20 cellular contexts compared by ENCODE assay signal in genomic region chr18:71707985-71708500, GRCh38.
"Had no signal": no experiment of that assay in that cellular context is flagged by ENCODE, and none has a peak within 500 bp of the region (broad histone marks: within the 10 kb centered on the region; RNA-seq: fewer than 3 reads in every experiment).

No MANE protein-coding gene starts in this region.

- H3K4me1 Mint-ChIP-seq: activated CD4-positive, alpha-beta T cell treated with anti-CD3 and anti-CD28 coated beads, Interleukin-2, amount 10 ng/mL, durations not matched to agents 24 days and 14 days; activated naive CD4-positive, alpha-beta T cell treated with anti-CD3 and anti-CD28 coated beads, Interleukin-2, amount 10 ng/mL, durations not matched to agents 7 days and 5 days; activated naive CD8-positive, alpha-beta T cell treated with anti-CD3 and anti-CD28 coated beads, Interleukin-2, amount 50 U/mL, for 24 hours; natural killer cell; stimulated activated naive CD8-positive, alpha-beta T cell treated with anti-CD3 and anti-CD28 coated beads, Interleukin-15, amount 100 ng/mL, for 72 hours had no signal

- H3K9me3 ChIP-seq: ascending aorta, left lung, ovary, psoas muscle, suprapubic skin had no signal

- H3K27ac ChIP-seq: ascending aorta, left lung, ovary, psoas muscle, skin epidermis, suprapubic skin had no signal

- H3K27ac Mint-ChIP-seq: activated CD4-positive, alpha-beta T cell treated with anti-CD3 and anti-CD28 coated beads, Interleukin-2, amount 10 ng/mL, durations not matched to agents 24 days and 14 days; activated CD8-positive, alpha-beta T cell treated with anti-CD3 and anti-CD28 coated beads, Interleukin-2, amount 10 ng/mL, durations not matched to agents 7 days and 5 days; activated naive CD4-positive, alpha-beta T cell treated with anti-CD3 and anti-CD28 coated beads, Interleukin-2, amount 10 ng/mL, durations not matched to agents 7 days and 5 days; activated naive CD8-positive, alpha-beta T cell treated with anti-CD3 and anti-CD28 coated beads, Interleukin-2, amount 50 U/mL, for 24 hours; dendritic cell treated with granulocyte-macrophage colony-stimulating factor and Interleukin-4, amounts not matched to agents 40 ng/mL and 50 ng/mL, for 4 days; natural killer cell; stimulated activated naive CD8-positive, alpha-beta T cell treated with anti-CD3 and anti-CD28 coated beads, Interleukin-15, amount 100 ng/mL, for 72 hours had no signal

- H3K9me3 Mint-ChIP-seq: activated CD4-positive, alpha-beta T cell treated with anti-CD3 and anti-CD28 coated beads, Interleukin-2, amount 10 ng/mL, durations not matched to agents 24 days and 14 days; activated naive CD4-positive, alpha-beta T cell treated with anti-CD3 and anti-CD28 coated beads, Interleukin-2, amount 10 ng/mL, durations not matched to agents 7 days and 5 days; dendritic cell treated with granulocyte-macrophage colony-stimulating factor and Interleukin-4, amounts not matched to agents 40 ng/mL and 50 ng/mL, for 4 days; stimulated activated naive CD8-positive, alpha-beta T cell treated with anti-CD3 and anti-CD28 coated beads, Interleukin-15, amount 100 ng/mL, for 72 hours had no signal

- H3K4me1 ChIP-seq: ascending aorta, left lung, psoas muscle, suprapubic skin had no signal

- H3K36me3 ChIP-seq: ascending aorta, left lung, ovary, suprapubic skin had no signal

- H3K4me3 Mint-ChIP-seq: activated CD4-positive, alpha-beta T cell treated with anti-CD3 and anti-CD28 coated beads, Interleukin-2, amount 10 ng/mL, durations not matched to agents 24 days and 14 days; activated CD8-positive, alpha-beta T cell treated with anti-CD3 and anti-CD28 coated beads, Interleukin-2, amount 10 ng/mL, durations not matched to agents 7 days and 5 days; activated naive CD4-positive, alpha-beta T cell treated with anti-CD3 and anti-CD28 coated beads, Interleukin-2, amount 10 ng/mL, durations not matched to agents 7 days and 5 days; activated naive CD8-positive, alpha-beta T cell treated with anti-CD3 and anti-CD28 coated beads, Interleukin-2, amount 50 U/mL, for 24 hours; activated T-cell treated with anti-CD3 and anti-CD28 coated beads, Interleukin-2, amount 50 U/mL, for 4 hours; dendritic cell treated with granulocyte-macrophage colony-stimulating factor and Interleukin-4, amounts not matched to agents 40 ng/mL and 50 ng/mL, for 4 days; natural killer cell; stimulated activated naive CD8-positive, alpha-beta T cell treated with anti-CD3 and anti-CD28 coated beads, Interleukin-15, amount 100 ng/mL, for 72 hours had no signal

- H3K36me3 Mint-ChIP-seq: activated naive CD4-positive, alpha-beta T cell treated with anti-CD3 and anti-CD28 coated beads, Interleukin-2, amount 10 ng/mL, durations not matched to agents 7 days and 5 days had no signal

- H3K4me3 ChIP-seq: ascending aorta, left lung, ovary, psoas muscle, skin epidermis, suprapubic skin had no signal

- H3K27me3 Mint-ChIP-seq: activated CD4-positive, alpha-beta T cell treated with anti-CD3 and anti-CD28 coated beads, Interleukin-2, amount 10 ng/mL, durations not matched to agents 24 days and 14 days; activated naive CD4-positive, alpha-beta T cell treated with anti-CD3 and anti-CD28 coated beads, Interleukin-2, amount 10 ng/mL, durations not matched to agents 7 days and 5 days; dendritic cell treated with granulocyte-macrophage colony-stimulating factor and Interleukin-4, amounts not matched to agents 40 ng/mL and 50 ng/mL, for 4 days; stimulated activated naive CD8-positive, alpha-beta T cell treated with anti-CD3 and anti-CD28 coated beads, Interleukin-15, amount 100 ng/mL, for 72 hours had no signal

- H3K27me3 ChIP-seq: ascending aorta, left lung, ovary, suprapubic skin had no signal

- DNase-seq: activated CD4-positive, alpha-beta T cell treated with anti-CD3 and anti-CD28 coated beads, Interleukin-2, amount 10 ng/mL, durations not matched to agents 24 days and 14 days; activated CD8-positive, alpha-beta T cell treated with anti-CD3 and anti-CD28 coated beads, Interleukin-2, amount 10 ng/mL, durations not matched to agents 7 days and 5 days; activated naive CD4-positive, alpha-beta T cell treated with anti-CD3 and anti-CD28 coated beads, Interleukin-2, amount 10 ng/mL, durations not matched to agents 7 days and 5 days; activated naive CD8-positive, alpha-beta T cell treated with anti-CD3 and anti-CD28 coated beads, Interleukin-2, amount 50 U/mL, for 24 hours; activated T-cell treated with anti-CD3 and anti-CD28 coated beads, Interleukin-2, amount 50 U/mL, for 4 hours; effector CD8-positive, alpha-beta T cell; head of caudate nucleus; left lung; natural killer cell; ovary; psoas muscle; right cardiac atrium; stimulated activated naive CD8-positive, alpha-beta T cell treated with anti-CD3 and anti-CD28 coated beads, Interleukin-15, amount 100 ng/mL, for 72 hours; T-helper 1 cell; T-helper 9 cell; trophoblast cell had no signal
